1 cellular context compared by ENCODE assay signal in the genomic region with DNA sequence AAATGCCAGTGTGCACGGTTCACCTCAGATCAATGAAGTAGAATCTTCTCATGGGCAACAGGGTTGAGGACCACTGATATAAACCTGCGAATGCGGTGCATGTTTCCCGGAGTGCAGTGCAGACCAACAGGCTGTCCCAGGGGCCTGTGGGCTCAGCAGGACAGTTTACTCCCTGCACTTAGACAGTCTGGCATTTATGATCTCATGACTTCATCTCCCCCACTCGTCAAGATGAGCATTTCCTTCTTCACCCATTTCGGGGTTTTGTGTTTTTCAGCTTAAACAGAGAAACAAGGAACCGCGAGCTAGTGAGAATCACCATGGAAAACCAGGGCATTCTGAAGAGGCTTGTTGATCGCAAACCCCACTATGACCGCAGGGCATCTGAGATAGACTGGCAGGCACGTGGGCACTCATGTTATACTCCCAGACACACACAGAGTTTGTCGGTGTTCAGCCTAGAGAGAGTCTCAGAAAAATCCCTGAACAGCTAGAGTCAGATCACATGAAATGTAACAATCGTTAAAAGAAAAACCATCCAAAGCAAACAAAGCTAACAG.
TF ChIP-seq lines count a peak whose summit lies in the region.

No MANE protein-coding gene starts in this region.

TF ChIP-seq in IMR-90, 13 proteins besides CTCF, POLR2A, EP300 and RAD21:
- no peak for TF ChIP-seq BHLHE40 (IDR thresholded peaks at IDR 0.05; ENCODE audit: low read depth, low read length)
- TF ChIP-seq CEBPB (IDR thresholded peaks at IDR 0.05; ENCODE audit: low read depth, low read length) = no peak
- TF ChIP-seq RCOR1 (IDR thresholded peaks at IDR 0.05; ENCODE audit: insufficient replicate concordance, low read length) = no peak
- TF ChIP-seq SMC3 (IDR thresholded peaks at IDR 0.05; ENCODE audit: low read depth, low read length) = no peak
- no peak for TF ChIP-seq RFX5 (IDR thresholded peaks at IDR 0.05; ENCODE audit: low read depth, low read length)
- TF ChIP-seq, protein P1, sequence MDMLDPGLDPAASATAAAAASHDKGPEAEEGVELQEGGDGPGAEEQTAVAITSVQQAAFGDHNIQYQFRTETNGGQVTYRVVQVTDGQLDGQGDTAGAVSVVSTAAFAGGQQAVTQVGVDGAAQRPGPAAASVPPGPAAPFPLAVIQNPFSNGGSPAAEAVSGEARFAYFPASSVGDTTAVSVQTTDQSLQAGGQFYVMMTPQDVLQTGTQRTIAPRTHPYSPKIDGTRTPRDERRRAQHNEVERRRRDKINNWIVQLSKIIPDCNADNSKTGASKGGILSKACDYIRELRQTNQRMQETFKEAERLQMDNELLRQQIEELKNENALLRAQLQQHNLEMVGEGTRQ (IDR thresholded peaks at IDR 0.05; ENCODE audit: low read depth, low read length) = no peak
- TF ChIP-seq, protein P2, sequence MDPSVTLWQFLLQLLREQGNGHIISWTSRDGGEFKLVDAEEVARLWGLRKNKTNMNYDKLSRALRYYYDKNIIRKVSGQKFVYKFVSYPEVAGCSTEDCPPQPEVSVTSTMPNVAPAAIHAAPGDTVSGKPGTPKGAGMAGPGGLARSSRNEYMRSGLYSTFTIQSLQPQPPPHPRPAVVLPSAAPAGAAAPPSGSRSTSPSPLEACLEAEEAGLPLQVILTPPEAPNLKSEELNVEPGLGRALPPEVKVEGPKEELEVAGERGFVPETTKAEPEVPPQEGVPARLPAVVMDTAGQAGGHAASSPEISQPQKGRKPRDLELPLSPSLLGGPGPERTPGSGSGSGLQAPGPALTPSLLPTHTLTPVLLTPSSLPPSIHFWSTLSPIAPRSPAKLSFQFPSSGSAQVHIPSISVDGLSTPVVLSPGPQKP (IDR thresholded peaks at IDR 0.05; ENCODE audit: borderline replicate concordance, low read depth, low read length) = no peak
- TF ChIP-seq MXI1 (IDR thresholded peaks at IDR 0.05; ENCODE audit: borderline replicate concordance, low read depth, low read length) = no peak
- no peak for TF ChIP-seq FOS (IDR thresholded peaks at IDR 0.05; ENCODE audit: low read depth, low read length)
- TF ChIP-seq NFE2L2 (IDR thresholded peaks at IDR 0.05; ENCODE audit: low read depth, low read length) = no peak
- TF ChIP-seq CHD1 (IDR thresholded peaks at IDR 0.05; ENCODE audit: low read depth, low read length) = no peak
TF ChIP-seq in IMR-90: peak in this region for 0.
